1 cellular context compared by ENCODE assay signal in genomic region chr2:260507-261161, GRCh38.
TF ChIP-seq lines count a peak whose summit lies in the region.

No MANE protein-coding gene starts in this region.

TF ChIP-seq in liver, 16 proteins besides CTCF, POLR2A, EP300 and RAD21:
- TF ChIP-seq RXRA (IDR thresholded peaks at IDR 0.05) (peak; percentile 89 to 93), NR2F2 (IDR thresholded peaks at IDR 0.05) (peak; percentile 94), ZBTB33 (IDR thresholded peaks at IDR 0.05) (peak; percentile 53), SP1 (IDR thresholded peaks at IDR 0.05) (peak; percentile 86), MAX (IDR thresholded peaks at IDR 0.05) (peak; percentile 54), FOXA2 (IDR thresholded peaks at IDR 0.05) (peak; percentile 96), EGR1 (IDR thresholded peaks at IDR 0.05; ENCODE audit: low read depth in 2 of 2) (no peak), ATF3 (IDR thresholded peaks at IDR 0.05) (no peak), HNF4A (conservative IDR thresholded peaks at IDR 0.05) (peak; percentile 90 to 95), HNF4G (IDR thresholded peaks at IDR 0.05) (peak; percentile 71), YY1 (IDR thresholded peaks at IDR 0.05) (peak; percentile 67), GABPA (IDR thresholded peaks at IDR 0.05 in 1 of 2, conservative IDR thresholded peaks at IDR 0.05 in 1 of 2) (no peak), TAF1 (conservative IDR thresholded peaks at IDR 0.05) (no peak), FOXA1 (IDR thresholded peaks at IDR 0.05) (peak; percentile 92), JUND (IDR thresholded peaks at IDR 0.05) (peak; percentile 65 to 77)
- TF ChIP-seq, protein P1, sequence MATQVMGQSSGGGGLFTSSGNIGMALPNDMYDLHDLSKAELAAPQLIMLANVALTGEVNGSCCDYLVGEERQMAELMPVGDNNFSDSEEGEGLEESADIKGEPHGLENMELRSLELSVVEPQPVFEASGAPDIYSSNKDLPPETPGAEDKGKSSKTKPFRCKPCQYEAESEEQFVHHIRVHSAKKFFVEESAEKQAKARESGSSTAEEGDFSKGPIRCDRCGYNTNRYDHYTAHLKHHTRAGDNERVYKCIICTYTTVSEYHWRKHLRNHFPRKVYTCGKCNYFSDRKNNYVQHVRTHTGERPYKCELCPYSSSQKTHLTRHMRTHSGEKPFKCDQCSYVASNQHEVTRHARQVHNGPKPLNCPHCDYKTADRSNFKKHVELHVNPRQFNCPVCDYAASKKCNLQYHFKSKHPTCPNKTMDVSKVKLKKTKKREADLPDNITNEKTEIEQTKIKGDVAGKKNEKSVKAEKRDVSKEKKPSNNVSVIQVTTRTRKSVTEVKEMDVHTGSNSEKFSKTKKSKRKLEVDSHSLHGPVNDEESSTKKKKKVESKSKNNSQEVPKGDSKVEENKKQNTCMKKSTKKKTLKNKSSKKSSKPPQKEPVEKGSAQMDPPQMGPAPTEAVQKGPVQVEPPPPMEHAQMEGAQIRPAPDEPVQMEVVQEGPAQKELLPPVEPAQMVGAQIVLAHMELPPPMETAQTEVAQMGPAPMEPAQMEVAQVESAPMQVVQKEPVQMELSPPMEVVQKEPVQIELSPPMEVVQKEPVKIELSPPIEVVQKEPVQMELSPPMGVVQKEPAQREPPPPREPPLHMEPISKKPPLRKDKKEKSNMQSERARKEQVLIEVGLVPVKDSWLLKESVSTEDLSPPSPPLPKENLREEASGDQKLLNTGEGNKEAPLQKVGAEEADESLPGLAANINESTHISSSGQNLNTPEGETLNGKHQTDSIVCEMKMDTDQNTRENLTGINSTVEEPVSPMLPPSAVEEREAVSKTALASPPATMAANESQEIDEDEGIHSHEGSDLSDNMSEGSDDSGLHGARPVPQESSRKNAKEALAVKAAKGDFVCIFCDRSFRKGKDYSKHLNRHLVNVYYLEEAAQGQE (IDR thresholded peaks at IDR 0.05): no peak
TF ChIP-seq in liver: peak in this region for 11.
